ENCODE assay signal across 8 cellular contexts in the genomic region with DNA sequence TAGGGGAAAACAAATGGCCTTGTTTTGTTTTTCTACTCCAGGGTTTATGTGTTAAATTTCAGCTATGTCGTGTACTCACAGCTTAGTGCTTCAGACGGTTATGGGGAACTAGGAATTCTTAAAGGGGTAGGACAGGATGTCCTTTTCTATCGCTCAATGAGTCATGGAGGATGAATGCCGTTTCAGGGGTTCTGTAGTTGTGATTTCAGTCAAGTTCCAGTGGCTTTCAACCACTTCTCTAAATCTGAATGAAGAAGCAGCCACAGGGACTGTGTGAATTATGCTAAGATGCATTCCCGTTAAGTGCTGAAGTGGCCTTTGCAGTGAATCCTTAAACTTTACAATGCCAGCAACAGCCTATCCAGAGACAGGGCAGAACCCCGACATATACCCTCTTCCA.
A peak's percentile ranks its signal among the peaks of the same experiment; 100 is the strongest.
DNase-seq lines count a peak whose midpoint lies in the region; ATAC-seq and TF ChIP-seq lines count a peak whose summit lies in the region.

No MANE protein-coding gene starts in this region.

- ATAC-seq in GM21723 (IDR thresholded peaks at IDR 0.05; ENCODE audit: unreplicated experiment): peak; percentile 92

- H3K36me3 ChIP-seq in mesodermal cell (ENCODE audit: control insufficient read depth, insufficient read depth, low read length) (no peaks in the 10 kb centered on the region), mammary epithelial cell (ENCODE audit: insufficient read depth, low read length) (no peaks in the 10 kb centered on the region), MG63 (no peaks in the 10 kb centered on the region)

- H3K27ac ChIP-seq in mesodermal cell (ENCODE audit: low read depth, low read length, severe bottlenecking) (peak overlapping the region; percentile 89), mammary epithelial cell (ENCODE audit: insufficient read depth, low read depth, low read length) (no peak overlapping the region)

- no TSS peak for BruUV-seq in mammary epithelial cell (replicated peaks; lab: Mats Ljungman, UMichigan)

- in situ Hi-C loops in KBM-7 (cut with MboI; ENCODE audit: low pct_unique_long_range_greater_than_20kb, low sequenced_read_pairs) (no loop called here), mammary epithelial cell (cut with MboI; ENCODE audit: low sequenced_read_pairs in 2 of 2) (no loop called here)

- intact Hi-C loops in mammary epithelial cell (cut with micrococcal nuclease): loop anchor here (1.0 to 10.0 kb wide), 3 partner anchors 267 to 1589 kb away; no protein-coding TSS in a partner anchor

- dilution Hi-C loops in mammary epithelial cell (cut with HindIII; ENCODE audit: low sequenced_read_pairs): no loop called here

- H2AFZ ChIP-seq in mammary epithelial cell (ENCODE audit: low read depth, low read length): no peak overlapping the region

- H3K27me3 ChIP-seq in mammary epithelial cell (ENCODE audit: insufficient read depth, low read length) (no peaks in the 10 kb centered on the region), MG63 (no peaks in the 10 kb centered on the region)

- CTCF ChIA-PET in GM10248 (lab: Yijun Ruan, JAX) (interaction anchor here (0.7 to 1.0 kb wide), 3 partner anchors 10 to 31 kb away, joined by 3 read pairs; no protein-coding TSS in a partner anchor), mammary epithelial cell (lab: Charles Lee; ENCODE audit: low non-redundant PET) (no interaction called here)

- WGBS in mesodermal cell (ENCODE audit: insufficient coverage in 2 of 2), 2 experiments: 38 to 40% methylated on average over 4 to 5 of the region's 6 CpGs
- 94% methylated on average over 6 of the region's 6 CpGs for WGBS in mammary epithelial cell (ENCODE audit: low coverage, missing lambda C conversion rate)

- no peaks in the 10 kb centered on the region for H3K79me2 ChIP-seq in mammary epithelial cell (ENCODE audit: insufficient read depth, low read length)

- H3K4me1 ChIP-seq in mesodermal cell (ENCODE audit: control insufficient read depth, insufficient read depth, low read length, poor library complexity, severe bottlenecking) (peaks cover 27% of the 10 kb centered on the region), mammary epithelial cell (ENCODE audit: insufficient read depth, low read length) (peaks cover 14% of the 10 kb centered on the region)

- POLR2A ChIA-PET in GM10248 (lab: Yijun Ruan, JAX): no interaction called here

- no peak for TF ChIP-seq CTCF in GM10248 (IDR thresholded peaks at IDR 0.05; ENCODE audit: control extremely low read depth, extremely low read depth, low read depth, missing control alignments)
- no peak for TF ChIP-seq CTCF in choroid plexus epithelial cell (conservative IDR thresholded peaks at IDR 0.05; ENCODE audit: low read depth, low read length)
- no peak for TF ChIP-seq CTCF in mammary epithelial cell (conservative IDR thresholded peaks at IDR 0.05 in 1 of 2, IDR thresholded peaks at IDR 0.05 in 1 of 2; ENCODE audit: extremely low read depth in 1 of 2, insufficient read depth in 1 of 2, low read depth in 1 of 2, low read length in 2 of 2)

- H3K4me2 ChIP-seq in mammary epithelial cell (ENCODE audit: insufficient read depth, low read depth, low read length): no peak overlapping the region

- DNase-seq in GM10248 (ENCODE audit: extremely low spot score): peak; percentile 24
- DNase-seq in KBM-7: peak; percentile 58
- DNase-seq in choroid plexus epithelial cell (ENCODE audit: low read depth): peak; percentile 79
- DNase-seq in NK-92 (lab: John Stamatoyannopoulos, UW; ENCODE audit: unreplicated experiment): no peak
- DNase-seq in mammary epithelial cell: no peak
- DNase-seq in MG63: no peak

- H3K9me3 ChIP-seq in mesodermal cell (ENCODE audit: control insufficient read depth, low read length) (no peaks in the 10 kb centered on the region), mammary epithelial cell (replicated peaks; ENCODE audit: insufficient read depth, low read length) (no peaks in the 10 kb centered on the region), MG63 (no peaks in the 10 kb centered on the region)

- no peak overlapping the region for H3K4me3 ChIP-seq in choroid plexus epithelial cell (ENCODE audit: low read depth, low read length)
- no peak overlapping the region for H3K4me3 ChIP-seq in mesodermal cell (ENCODE audit: extremely low read depth, insufficient read depth, low read length, poor library complexity, severe bottlenecking)
- H3K4me3 ChIP-seq in mammary epithelial cell (replicated peaks in 1 of 3; ENCODE audit: insufficient read depth in 1 of 3, low read depth in 2 of 3, low read length in 3 of 3): no peak overlapping the region
- no peak overlapping the region for H3K4me3 ChIP-seq in MG63

- no peak overlapping the region for H3K9ac ChIP-seq in mammary epithelial cell (ENCODE audit: insufficient read depth, low read length)

- H4K20me1 ChIP-seq in mammary epithelial cell (ENCODE audit: insufficient read depth, low read length): no peaks in the 10 kb centered on the region

Comparison
In these comparisons a context has a peak if more than half of its experiments do, and no peak if none do; other contexts are left out.
1. DNase-seq: peak in GM10248 (single experiment), KBM-7 (single experiment) and choroid plexus epithelial cell (single experiment); none in NK-92 (single experiment), mammary epithelial cell (single experiment) and MG63 (single experiment).